1 cellular context compared by ENCODE assay signal in genomic region chr7:35353481-35353880, GRCh38.
TF ChIP-seq lines count a peak whose summit lies in the region.

No MANE protein-coding gene starts in this region.

TF ChIP-seq in A549, 52 proteins besides CTCF, POLR2A, EP300 and RAD21:
- TF ChIP-seq, protein P1, sequence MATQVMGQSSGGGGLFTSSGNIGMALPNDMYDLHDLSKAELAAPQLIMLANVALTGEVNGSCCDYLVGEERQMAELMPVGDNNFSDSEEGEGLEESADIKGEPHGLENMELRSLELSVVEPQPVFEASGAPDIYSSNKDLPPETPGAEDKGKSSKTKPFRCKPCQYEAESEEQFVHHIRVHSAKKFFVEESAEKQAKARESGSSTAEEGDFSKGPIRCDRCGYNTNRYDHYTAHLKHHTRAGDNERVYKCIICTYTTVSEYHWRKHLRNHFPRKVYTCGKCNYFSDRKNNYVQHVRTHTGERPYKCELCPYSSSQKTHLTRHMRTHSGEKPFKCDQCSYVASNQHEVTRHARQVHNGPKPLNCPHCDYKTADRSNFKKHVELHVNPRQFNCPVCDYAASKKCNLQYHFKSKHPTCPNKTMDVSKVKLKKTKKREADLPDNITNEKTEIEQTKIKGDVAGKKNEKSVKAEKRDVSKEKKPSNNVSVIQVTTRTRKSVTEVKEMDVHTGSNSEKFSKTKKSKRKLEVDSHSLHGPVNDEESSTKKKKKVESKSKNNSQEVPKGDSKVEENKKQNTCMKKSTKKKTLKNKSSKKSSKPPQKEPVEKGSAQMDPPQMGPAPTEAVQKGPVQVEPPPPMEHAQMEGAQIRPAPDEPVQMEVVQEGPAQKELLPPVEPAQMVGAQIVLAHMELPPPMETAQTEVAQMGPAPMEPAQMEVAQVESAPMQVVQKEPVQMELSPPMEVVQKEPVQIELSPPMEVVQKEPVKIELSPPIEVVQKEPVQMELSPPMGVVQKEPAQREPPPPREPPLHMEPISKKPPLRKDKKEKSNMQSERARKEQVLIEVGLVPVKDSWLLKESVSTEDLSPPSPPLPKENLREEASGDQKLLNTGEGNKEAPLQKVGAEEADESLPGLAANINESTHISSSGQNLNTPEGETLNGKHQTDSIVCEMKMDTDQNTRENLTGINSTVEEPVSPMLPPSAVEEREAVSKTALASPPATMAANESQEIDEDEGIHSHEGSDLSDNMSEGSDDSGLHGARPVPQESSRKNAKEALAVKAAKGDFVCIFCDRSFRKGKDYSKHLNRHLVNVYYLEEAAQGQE (IDR thresholded peaks at IDR 0.05) = no peak
- TF ChIP-seq MAFK (IDR thresholded peaks at IDR 0.05; ENCODE audit: partially characterized antibody) (peak; percentile 59), FOXS1 (CRISPR knock-in tag; IDR thresholded peaks at IDR 0.05) (no peak), EHF (CRISPR knock-in tag; IDR thresholded peaks at IDR 0.05) (no peak)
